ENCODE assay signal across 32 cellular contexts in the genomic region with DNA sequence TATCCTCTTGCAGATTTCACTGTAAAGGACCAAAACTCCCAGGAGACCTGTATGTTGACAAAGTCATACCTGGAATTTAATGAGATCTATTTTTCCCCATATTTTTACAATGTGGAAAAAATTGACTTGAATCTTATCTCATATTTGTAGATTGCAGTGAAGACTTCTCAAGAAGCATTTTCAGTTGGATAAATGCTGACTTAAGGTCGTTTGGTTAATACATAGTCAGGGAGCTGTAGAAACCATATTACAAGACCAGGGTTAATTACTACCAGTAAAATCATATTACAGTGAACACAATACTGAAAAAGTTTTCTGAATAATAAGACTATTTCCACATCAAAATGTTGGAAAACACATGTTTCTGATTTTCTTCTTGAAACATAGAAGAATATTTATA.
"Had no signal": no experiment of that assay in that cellular context is flagged by ENCODE, and none has a peak within 500 bp of the region (broad histone marks: within the 10 kb centered on the region; RNA-seq: fewer than 3 reads in every experiment).

No MANE protein-coding gene starts in this region.

- H3K27ac ChIP-seq: ascending aorta, cardiac muscle cell, VCaP had no signal

- H3K36me3 ChIP-seq: ascending aorta, cardiac muscle cell had no signal

- ATAC-seq: activated CD8-positive, alpha-beta T cell treated with anti-CD3 and anti-CD28 coated beads for 36 hours; activated naive CD4-positive, alpha-beta T cell treated with anti-CD3 and anti-CD28 coated beads, Interleukin-2, amount 50 U/mL, for 72 hours; activated T-cell treated with anti-CD3 and anti-CD28 coated beads, Interleukin-2, amount 50 U/mL, for 4 hours; activated T-cell treated with anti-CD3 and anti-CD28 coated beads, Interleukin-2, amount 50 U/mL, for 72 hours; activated T-helper 17 cell treated with anti-CD3 and anti-CD28 coated beads, Interleukin-2, amount 50 U/mL, for 72 hours had no signal

- FAIRE-seq: bronchial epithelial cell, TTC549 had no signal

- H3K4me3 ChIP-seq: ascending aorta, cardiac muscle cell had no signal

- H3K4me1 ChIP-seq: ascending aorta had no signal

- H3K27me3 ChIP-seq: ascending aorta, cardiac muscle cell had no signal

- DNase-seq: activated B cell treated with CpG ODN at 0.5 μM for 24 hours; activated CD4-positive, alpha-beta memory T cell treated with anti-CD3 and anti-CD28 coated beads for 36 hours; activated CD4-positive, alpha-beta T cell treated with anti-CD3 and anti-CD28 coated beads for 4 hours; activated CD4-positive, alpha-beta T cell treated with anti-CD3 and anti-CD28 coated beads, Interleukin-2, amount 10 ng/mL, durations not matched to agents 24 days and 14 days; activated CD4-positive, alpha-beta T cell treated with anti-CD3 and anti-CD28 coated beads, Interleukin-2, amount 50 U/mL, for 1 hour; activated CD4-positive, alpha-beta T cell treated with anti-CD3 and anti-CD28 coated beads, Interleukin-2, amount 50 U/mL, for 4 hours; activated CD4-positive, CD25-positive, alpha-beta regulatory T cell treated with anti-CD3 and anti-CD28 coated beads, Interleukin-2, amount 50 U/mL, for 72 hours; activated CD8-positive, alpha-beta memory T cell treated with anti-CD3 and anti-CD28 coated beads, Interleukin-2, amount 50 U/mL, for 4 hours; activated CD8-positive, alpha-beta T cell treated with anti-CD3 and anti-CD28 coated beads for 36 hours; activated effector memory CD4-positive, alpha-beta T cell treated with anti-CD3 and anti-CD28 coated beads, Interleukin-2, amount 50 U/mL, for 16 hours; activated gamma-delta T cell treated with Interleukin-2 at 50 U/mL for 16 hours; activated naive CD4-positive, alpha-beta T cell; activated naive CD4-positive, alpha-beta T cell treated with anti-CD3 and anti-CD28 coated beads for 36 hours; activated naive CD4-positive, alpha-beta T cell treated with anti-CD3 and anti-CD28 coated beads, Interleukin-2, amount 50 U/mL, for 16 hours; activated naive CD8-positive, alpha-beta T cell treated with anti-CD3 and anti-CD28 coated beads for 36 hours; activated T-cell treated with anti-CD3 and anti-CD28 coated beads for 4 hours; activated T-cell treated with anti-CD3 and anti-CD28 coated beads, Interleukin-2, amount 50 U/mL, for 1 hour; activated T-cell treated with anti-CD3 and anti-CD28 coated beads, Interleukin-2, amount 50 U/mL, for 4 hours; activated T-cell treated with anti-CD3 and anti-CD28 coated beads, Interleukin-2, amount 50 U/mL, for 72 hours; amygdala; anterior cingulate cortex; caudate nucleus; cerebellar nuclear complex; T-helper 2 cell; T-helper 9 cell had no signal
